Comparison of ENCODE assay signal across 8 cellular contexts in genomic region chr6:27132282-27132531, GRCh38.
DNase-seq lines count a peak whose midpoint lies in the region; ATAC-seq and TF ChIP-seq lines count a peak whose summit lies in the region.
"Not testable (repeated sequence)": the region's sequence is repeated elsewhere in the genome, so short reads cannot be mapped to it uniquely, and the experiment has no call there.

No MANE protein-coding gene starts in this region.

- H3K79me2 ChIP-seq in DOHH2 (ENCODE audit: control insufficient read depth, low read length), result not testable (repeated sequence)

- H3K4me2 ChIP-seq in DOHH2 (ENCODE audit: low read length), result peak overlapping the region; percentile 79

- peaks cover 18% of the 10 kb centered on the region for H3K36me3 ChIP-seq in DOHH2 (ENCODE audit: control insufficient read depth, low read length)
- not testable (repeated sequence) for H3K36me3 ChIP-seq in NT2/D1 (ENCODE audit: insufficient read depth, insufficient read length, low read length); ascending aorta; cardiac muscle cell; upper lobe of left lung

- H3K9me3 ChIP-seq in DOHH2 (ENCODE audit: control insufficient read depth, insufficient read depth, low read length); NT2/D1 (ENCODE audit: insufficient read depth, low read length); ascending aorta; cardiac muscle cell (ENCODE audit: low read depth); upper lobe of left lung: not testable (repeated sequence)

- H3K9ac ChIP-seq in NT2/D1 (ENCODE audit: insufficient read length, low read depth), result peak overlapping the region; percentile 79

- H3K4me1 Mint-ChIP-seq in natural killer cell treated with Interleukin-12 subunit alpha and Interleukin-12 subunit beta and Interleukin-15 and Interleukin-18, amount 100 ng/mL, for 72 hours (ENCODE audit: low read depth in 2 of 2), result peaks cover 9 to 21% of the 10 kb centered on the region in 2 donors

- not testable (repeated sequence) for H3K4me3 Mint-ChIP-seq in natural killer cell treated with Interleukin-12 subunit alpha and Interleukin-12 subunit beta and Interleukin-15 and Interleukin-18, amount 100 ng/mL, for 72 hours

- H3F3A ChIP-seq in DOHH2 (ENCODE audit: control insufficient read depth, insufficient read depth), result peaks cover 62% of the 10 kb centered on the region

- H3K27ac Mint-ChIP-seq in natural killer cell treated with Interleukin-12 subunit alpha and Interleukin-12 subunit beta and Interleukin-15 and Interleukin-18, amount 100 ng/mL, for 72 hours, result not testable (repeated sequence)

- H3K9me3 Mint-ChIP-seq in natural killer cell treated with Interleukin-12 subunit alpha and Interleukin-12 subunit beta and Interleukin-15 and Interleukin-18, amount 100 ng/mL, for 72 hours, result not testable (repeated sequence)

- peak overlapping the region; percentile 99 for H3K27ac ChIP-seq in DOHH2 (ENCODE audit: low read depth, low read length)
- H3K27ac ChIP-seq in ascending aorta, result peak overlapping the region; percentile 88 to 89
- peak overlapping the region; percentile 86 for H3K27ac ChIP-seq in cardiac muscle cell
- peak overlapping the region; percentile 86 to 92 (median 88) for H3K27ac ChIP-seq in upper lobe of left lung

- DNase-seq in NT2/D1 (ENCODE audit: low read depth, low spot score); ascending aorta (ENCODE audit: low spot score in 2 of 2); cardiac muscle cell (ENCODE audit: low read depth in 1 of 2, low spot score in 1 of 2); natural killer cell treated with Interleukin-12 subunit alpha and Interleukin-12 subunit beta and Interleukin-15 and Interleukin-18, amount 100 ng/mL, for 72 hours (ENCODE audit: low spot score): not testable (repeated sequence)
- peak in 1 of 2 donors; percentile 78 for DNase-seq in upper lobe of left lung

- TF ChIP-seq EP300 in upper lobe of left lung (IDR thresholded peaks at IDR 0.05), result not testable (repeated sequence)

- not testable (repeated sequence) for TF ChIP-seq POLR2A in upper lobe of left lung (IDR thresholded peaks at IDR 0.05)

- peaks cover 86% of the 10 kb centered on the region for H3K4me1 ChIP-seq in DOHH2 (ENCODE audit: control insufficient read depth, low read length)
- H3K4me1 ChIP-seq in NT2/D1 (ENCODE audit: insufficient read depth, insufficient read length); cardiac muscle cell (ENCODE audit: low read depth): not testable (repeated sequence)
- H3K4me1 ChIP-seq in ascending aorta, result peaks cover 4 to 10% of the 10 kb centered on the region in 2 donors
- peaks cover 2 to 35% (median 8%) of the 10 kb centered on the region in 4 donors for H3K4me1 ChIP-seq in upper lobe of left lung

- not testable (repeated sequence) for H4K20me1 ChIP-seq in DOHH2 (ENCODE audit: control insufficient read depth, insufficient read depth, low read depth, low read length)

- H3K9me2 ChIP-seq in DOHH2 (replicated peaks; ENCODE audit: control insufficient read depth, low read length), result not testable (repeated sequence)

- ATAC-seq in GM21526 (IDR thresholded peaks at IDR 0.05; ENCODE audit: low FRiP score, unreplicated experiment), result peak; percentile 6
- peak; percentile 17 for ATAC-seq in HG03159 (IDR thresholded peaks at IDR 0.05; ENCODE audit: unreplicated experiment)
- ATAC-seq in natural killer cell treated with Interleukin-12 subunit alpha and Interleukin-12 subunit beta and Interleukin-15 and Interleukin-18, amount 100 ng/mL, for 72 hours, result peak; percentile 21 to 28
- peak; percentile 1 for ATAC-seq in upper lobe of left lung (ENCODE audit: low FRiP score in 2 of 2)

- H3K4me3 ChIP-seq in DOHH2 (ENCODE audit: low read length) (peak overlapping the region; percentile 82), NT2/D1 (ENCODE audit: insufficient read length, low read depth) (peak overlapping the region; percentile 79), ascending aorta (peak overlapping the region; percentile 56 to 69), cardiac muscle cell (peak overlapping the region; percentile 43), upper lobe of left lung (peak overlapping the region; percentile 7 to 54 (median 53))

- WGBS in upper lobe of left lung, 2 donors, result 0% methylated on average over 6 to 11 of the region's 14 CpGs

- not testable (repeated sequence) for H3K36me3 Mint-ChIP-seq in natural killer cell treated with Interleukin-12 subunit alpha and Interleukin-12 subunit beta and Interleukin-15 and Interleukin-18, amount 100 ng/mL, for 72 hours

- not testable (repeated sequence) for TF ChIP-seq CTCF in DOHH2 (IDR thresholded peaks at IDR 0.05; ENCODE audit: low read depth, low read length, poor library complexity, severe bottlenecking); ascending aorta (IDR thresholded peaks at IDR 0.05); cardiac muscle cell (IDR thresholded peaks at IDR 0.05; ENCODE audit: low read depth, low read length); upper lobe of left lung (IDR thresholded peaks at IDR 0.05)

- not testable (repeated sequence) for H3K27me3 ChIP-seq in DOHH2 (ENCODE audit: control insufficient read depth, low read length); NT2/D1 (ENCODE audit: insufficient read depth, insufficient read length); ascending aorta; cardiac muscle cell; upper lobe of left lung

- not testable (repeated sequence) for H3K27me3 Mint-ChIP-seq in natural killer cell treated with Interleukin-12 subunit alpha and Interleukin-12 subunit beta and Interleukin-15 and Interleukin-18, amount 100 ng/mL, for 72 hours

- intact Hi-C loops in ascending aorta (cut with DNase I), result loop anchor here (1.0 to 10.0 kb wide), 8 partner anchors 14 to 1853 kb away; partner anchors contain the start of genes ABT1, ZNF165 and ZSCAN31
